ENCODE assay signal across 1 cellular context in genomic region chr5:176531902-176532493, GRCh38.
TF ChIP-seq lines count a peak whose summit lies in the region.

No MANE protein-coding gene starts in this region.

TF ChIP-seq in HepG2, 621 proteins besides CTCF, POLR2A, EP300 and RAD21:
- TF ChIP-seq REPIN1 (CRISPR knock-in tag; IDR thresholded peaks at IDR 0.05; ENCODE audit: borderline replicate concordance, low read depth) (no peak), RBFOX2 (IDR thresholded peaks at IDR 0.05; ENCODE audit: low read depth, low read length) (peak; percentile 61), CENPX (CRISPR knock-in tag; IDR thresholded peaks at IDR 0.05) (no peak), AGO2 (optimal IDR thresholded peaks at IDR 0.05; ENCODE audit: low read depth, low read length) (peak; percentile 51)
